ENCODE assay signal across 7 cellular contexts in genomic region chr17:79094261-79094660, GRCh38.
"Had no signal": no experiment of that assay in that cellular context is flagged by ENCODE, and none has a peak within 500 bp of the region (broad histone marks: within the 10 kb centered on the region; RNA-seq: fewer than 3 reads in every experiment).

No MANE protein-coding gene starts in this region.

- DNase-seq: IMR-90, KG1 had no signal

- H3K36me3 Mint-ChIP-seq: IgD-negative memory B cell had no signal

- H3K27ac ChIP-seq: HL-60 had no signal

- H3K27ac Mint-ChIP-seq: IgD-negative memory B cell had no signal

- FAIRE-seq: HepG2, HTR-8/SVneo, K562 had no signal

- H3K4me3 ChIP-seq: K562 had no signal

- ATAC-seq: HepG2, K562 had no signal

- H3K9me3 Mint-ChIP-seq: IgD-negative memory B cell had no signal
